Comparison of ENCODE assay signal across 12 cellular contexts in genomic region chr20:36881888-36882287, GRCh38. TPM values are rescaled to one million over a fixed set of nuclear protein-coding genes. Genes with fewer than 3 reads are reported as not detected.
DNase-seq lines count a peak whose midpoint lies in the region; ATAC-seq and TF ChIP-seq lines count a peak whose summit lies in the region.
"Had no signal": no experiment of that assay in that cellular context is flagged by ENCODE, and none has a peak within 500 bp of the region (broad histone marks: within the 10 kb centered on the region; RNA-seq: fewer than 3 reads in every experiment).

No MANE protein-coding gene starts in this region.

- H3K27ac Mint-ChIP-seq in stimulated activated naive CD8-positive, alpha-beta T cell treated with anti-CD3 and anti-CD28 coated beads, Interleukin-15, amount 100 ng/mL, for 72 hours: no peak overlapping the region

- no peak overlapping the region for H3K4me3 Mint-ChIP-seq in stimulated activated naive CD8-positive, alpha-beta T cell treated with anti-CD3 and anti-CD28 coated beads, Interleukin-15, amount 100 ng/mL, for 72 hours

- ATAC-seq in stimulated activated naive CD8-positive, alpha-beta T cell treated with anti-CD3 and anti-CD28 coated beads, Interleukin-15, amount 100 ng/mL, for 72 hours: peak; percentile 93
- no peak for ATAC-seq in HG03097 (IDR thresholded peaks at IDR 0.05; ENCODE audit: low FRiP score, unreplicated experiment)
- ATAC-seq: psoas muscle had no signal

- H3K4me3 ChIP-seq in epithelial cell of esophagus (ENCODE audit: low read length): no peak overlapping the region
- H3K4me3 ChIP-seq: BLaER1, psoas muscle had no signal

- H3K4me1 Mint-ChIP-seq in stimulated activated naive CD8-positive, alpha-beta T cell treated with anti-CD3 and anti-CD28 coated beads, Interleukin-15, amount 100 ng/mL, for 72 hours: peaks cover 19% of the 10 kb centered on the region

- H3K27me3 Mint-ChIP-seq in stimulated activated naive CD8-positive, alpha-beta T cell treated with anti-CD3 and anti-CD28 coated beads, Interleukin-15, amount 100 ng/mL, for 72 hours: no peaks in the 10 kb centered on the region

- TF ChIP-seq CTCF in epithelial cell of esophagus (IDR thresholded peaks at IDR 0.05; ENCODE audit: insufficient read depth, low read depth, low read length, missing control alignments): no peak

- DNase-seq in stimulated activated CD4-positive, alpha-beta T cell treated with anti-CD3 and anti-CD28 coated beads, Interleukin-15, amount 100 ng/mL, for 24 hours: peak; percentile 43
- no peak for DNase-seq in stimulated activated CD4-positive, alpha-beta T cell treated with anti-CD3 and anti-CD28 coated beads, Interleukin-1b, Interleukin-23, amount 100 ng/mL, for 48 hours
- peak; percentile 20 for DNase-seq in NCI-H510A (lab: John Stamatoyannopoulos, UW)
- peak; percentile 80 for DNase-seq in epithelial cell of esophagus (ENCODE audit: low read depth)
- DNase-seq in stimulated activated naive CD8-positive, alpha-beta T cell treated with anti-CD3 and anti-CD28 coated beads, Interleukin-15, amount 100 ng/mL, for 72 hours: peak in 1 of 2 donors; percentile 24
- DNase-seq in mesenteric fat pad (ENCODE audit: low spot score): no peak
- no peak for DNase-seq in NCI-H2107 (lab: John Stamatoyannopoulos, UW)
- DNase-seq: central memory CD4-positive, alpha-beta T cell; NCI-H2227 treated with DMSO at 0.1 percent for 48 hours; psoas muscle had no signal

- no peaks in the 10 kb centered on the region for H3K9me3 Mint-ChIP-seq in stimulated activated naive CD8-positive, alpha-beta T cell treated with anti-CD3 and anti-CD28 coated beads, Interleukin-15, amount 100 ng/mL, for 72 hours

RNA-seq across cellular contexts. Expression of gene TLDC2, which starts 6.0 kb away (rescaled TPM):
- total RNA-seq in mesenteric fat pad: not detected

Comparison
In these comparisons a context has a peak if more than half of its experiments do, and no peak if none do; other contexts are left out.
1. DNase-seq: peak in stimulated activated CD4-positive, alpha-beta T cell treated with anti-CD3 and anti-CD28 coated beads, Interleukin-15, amount 100 ng/mL, for 24 hours (single experiment), NCI-H510A (single experiment) and epithelial cell of esophagus (single experiment); none in stimulated activated CD4-positive, alpha-beta T cell treated with anti-CD3 and anti-CD28 coated beads, Interleukin-1b, Interleukin-23, amount 100 ng/mL, for 48 hours (single experiment), mesenteric fat pad (single experiment) and NCI-H2107 (single experiment).